Comparison of ENCODE assay signal across 13 cellular contexts in the genomic region with DNA sequence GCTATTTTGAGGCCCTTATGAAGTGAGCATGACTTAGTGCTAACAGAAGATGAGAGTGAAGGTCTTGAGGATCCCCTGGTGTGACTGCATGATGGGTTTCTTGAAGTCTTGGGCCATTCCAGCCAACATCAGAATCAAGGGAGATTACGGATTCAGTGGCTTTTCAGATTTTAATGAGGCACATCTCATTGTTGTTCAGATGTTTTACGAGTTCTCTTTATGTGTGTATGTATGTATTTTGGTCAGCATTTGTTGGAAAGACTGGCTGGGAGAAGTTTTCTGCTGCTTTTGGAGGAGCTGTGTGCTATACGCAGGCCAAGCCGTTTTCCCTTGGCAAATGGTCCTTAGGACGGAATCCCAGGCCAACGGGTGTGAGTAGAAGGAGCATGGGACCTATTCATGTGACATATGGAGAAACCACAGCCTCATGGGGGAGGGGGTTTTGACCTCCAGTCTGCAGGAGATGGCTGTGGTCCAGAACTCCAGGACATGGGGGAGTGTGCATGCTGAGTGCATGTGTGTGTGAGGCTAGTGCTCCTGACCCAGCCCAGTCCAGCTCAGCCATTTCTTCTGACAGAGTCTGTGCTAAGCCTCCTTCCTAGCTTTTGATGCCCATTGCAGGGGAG. TPM values are rescaled to one million over a fixed set of nuclear protein-coding genes. Genes with fewer than 3 reads are reported as not detected.
DNase-seq lines count a peak whose midpoint lies in the region; ATAC-seq and TF ChIP-seq lines count a peak whose summit lies in the region.
"Had no signal": no experiment of that assay in that cellular context is flagged by ENCODE, and none has a peak within 500 bp of the region (broad histone marks: within the 10 kb centered on the region; RNA-seq: fewer than 3 reads in every experiment).

No MANE protein-coding gene starts in this region.

- H3K36me3 Mint-ChIP-seq in CD4-positive, CD25-positive, alpha-beta regulatory T cell = peaks cover 24% of the 10 kb centered on the region
- H3K36me3 Mint-ChIP-seq in central memory CD8-positive, alpha-beta T cell (ENCODE audit: insufficient read depth) = peaks cover 17% of the 10 kb centered on the region
- H3K36me3 Mint-ChIP-seq in naive B cell (peaks cover 0 to 12% of the 10 kb centered on the region in 2 donors), immature natural killer cell (peaks cover 8 to 21% (median 9%) of the 10 kb centered on the region in 3 donors)

- no peak for DNase-seq in CD4-positive, CD25-positive, alpha-beta regulatory T cell
- DNase-seq in central memory CD8-positive, alpha-beta T cell (ENCODE audit: low spot score in 2 of 2) = no peak
- DNase-seq in naive B cell = no peak
- no peak for DNase-seq in immature natural killer cell
- DNase-seq in OCI-M2 (lab: John Stamatoyannopoulos, UW; ENCODE audit: unreplicated experiment) = no peak
- DNase-seq in amniotic stem cell (lab: John Stamatoyannopoulos, UW) = no peak
- no peak for DNase-seq in T-helper 9 cell
- DNase-seq: Caco-2; NCI-H748 treated with DMSO at 0.1 percent for 48 hours; stimulated activated CD4-positive, alpha-beta T cell treated with anti-CD3 and anti-CD28 coated beads, Interleukin-1b, Interleukin-23, amount 100 ng/mL, for 48 hours had no signal

- peaks cover 35 to 69% (median 57%) of the 10 kb centered on the region in 4 donors for H3K4me1 Mint-ChIP-seq in CD4-positive, CD25-positive, alpha-beta regulatory T cell
- peaks cover 63% of the 10 kb centered on the region for H3K4me1 Mint-ChIP-seq in central memory CD8-positive, alpha-beta T cell
- H3K4me1 Mint-ChIP-seq in naive B cell (peaks cover 57 to 64% (median 60%) of the 10 kb centered on the region in 3 donors), immature natural killer cell (peaks cover 69% of the 10 kb centered on the region in 2 donors)

- no peaks in the 10 kb centered on the region for H3K9me3 ChIP-seq in CD4-positive, CD25-positive, alpha-beta regulatory T cell (ENCODE audit: control insufficient read depth in 2 of 2, low read length in 2 of 2)
- H3K9me3 ChIP-seq: Caco-2, suprapubic skin had no signal

- H3K4me3 Mint-ChIP-seq in CD4-positive, CD25-positive, alpha-beta regulatory T cell = no peak overlapping the region
- H3K4me3 Mint-ChIP-seq in central memory CD8-positive, alpha-beta T cell = no peak overlapping the region
- H3K4me3 Mint-ChIP-seq in naive B cell = no peak overlapping the region
- no peak overlapping the region for H3K4me3 Mint-ChIP-seq in immature natural killer cell
- H3K4me3 Mint-ChIP-seq: T-helper 2 cell treated with Interferon-gamma antibody and Interleukin-4, amounts not matched to agents 5 μg/mL and 100 μg/mL, for 36 hours had no signal

- no peak overlapping the region for H3K27ac ChIP-seq in CD4-positive, CD25-positive, alpha-beta regulatory T cell (ENCODE audit: insufficient read depth, low read length, poor library complexity, severe bottlenecking)
- no peak overlapping the region for H3K27ac ChIP-seq in KMS-11
- H3K27ac ChIP-seq: suprapubic skin had no signal

- no peak overlapping the region for H3K4me3 ChIP-seq in CD4-positive, CD25-positive, alpha-beta regulatory T cell (ENCODE audit: low read depth, low read length)
- no peak overlapping the region for H3K4me3 ChIP-seq in KMS-11 (IDR thresholded peaks at IDR 0.05; ENCODE audit: insufficient read depth, low read depth, low read length)
- H3K4me3 ChIP-seq: suprapubic skin had no signal

- H3K27me3 Mint-ChIP-seq in CD4-positive, CD25-positive, alpha-beta regulatory T cell = no peaks in the 10 kb centered on the region
- H3K27me3 Mint-ChIP-seq in central memory CD8-positive, alpha-beta T cell = no peaks in the 10 kb centered on the region
- no peaks in the 10 kb centered on the region for H3K27me3 Mint-ChIP-seq in naive B cell
- peaks cover 0 to 2% (median 0%) of the 10 kb centered on the region in 3 donors for H3K27me3 Mint-ChIP-seq in immature natural killer cell (ENCODE audit: low read depth in 3 of 3)

- no peak for ATAC-seq in CD4-positive, CD25-positive, alpha-beta regulatory T cell (ENCODE audit: low read depth in 2 of 2)
- no peak for ATAC-seq in central memory CD8-positive, alpha-beta T cell (replicated peaks; ENCODE audit: extremely low read depth, poor library complexity, severe bottlenecking)
- ATAC-seq in naive B cell (ENCODE audit: low read depth in 2 of 2) = no peak

- no peak overlapping the region for H2AFZ ChIP-seq in KMS-11 (ENCODE audit: low read depth)

- H3K9ac ChIP-seq in KMS-11 = no peak overlapping the region

- peaks cover 39% of the 10 kb centered on the region for H3K4me1 ChIP-seq in CD4-positive, CD25-positive, alpha-beta regulatory T cell (ENCODE audit: control insufficient read depth, insufficient read depth, low read length, poor library complexity, severe bottlenecking)
- H3K4me1 ChIP-seq in KMS-11 (ENCODE audit: low read depth, poor library complexity, severe bottlenecking) = peaks cover 90% of the 10 kb centered on the region

- no peak for TF ChIP-seq CTCF in KMS-11 (conservative IDR thresholded peaks at IDR 0.05; ENCODE audit: low read depth, low read length)

- H3K36me3 ChIP-seq in CD4-positive, CD25-positive, alpha-beta regulatory T cell (ENCODE audit: control insufficient read depth, insufficient read depth, low read length) = peaks cover 30% of the 10 kb centered on the region
- peaks cover 8% of the 10 kb centered on the region; the same call in 1 of the 2 replicates for H3K36me3 ChIP-seq in KMS-11 (ENCODE audit: insufficient read depth)

- no peaks in the 10 kb centered on the region for H3K27me3 ChIP-seq in CD4-positive, CD25-positive, alpha-beta regulatory T cell (ENCODE audit: control insufficient read depth, insufficient read depth, low read length)
- H3K27me3 ChIP-seq in KMS-11 (ENCODE audit: insufficient read depth, low read depth) = no peaks in the 10 kb centered on the region
- H3K27me3 ChIP-seq: suprapubic skin had no signal

- H3K79me2 ChIP-seq in KMS-11 (ENCODE audit: insufficient read depth, low read depth) = peaks cover 89% of the 10 kb centered on the region

- H3K9me3 Mint-ChIP-seq in CD4-positive, CD25-positive, alpha-beta regulatory T cell = no peaks in the 10 kb centered on the region
- H3K9me3 Mint-ChIP-seq in central memory CD8-positive, alpha-beta T cell = no peaks in the 10 kb centered on the region
- H3K9me3 Mint-ChIP-seq in naive B cell (no peaks in the 10 kb centered on the region), immature natural killer cell (no peaks in the 10 kb centered on the region)
- H3K9me3 Mint-ChIP-seq: T-helper 2 cell treated with Interferon-gamma antibody and Interleukin-4, amounts not matched to agents 5 μg/mL and 100 μg/mL, for 36 hours had no signal

- peak overlapping the region in 2 of 3 donors; percentile 83 to 88 for H3K27ac Mint-ChIP-seq in CD4-positive, CD25-positive, alpha-beta regulatory T cell
- H3K27ac Mint-ChIP-seq in central memory CD8-positive, alpha-beta T cell (ENCODE audit: low read depth) = peak overlapping the region; percentile 49
- H3K27ac Mint-ChIP-seq in naive B cell (peak overlapping the region in 5 of 6 donors; percentile 4 to 94 (median 66)), immature natural killer cell (peak overlapping the region in 2 of 6 donors; percentile 2 to 5)

- H4K20me1 ChIP-seq in KMS-11 (ENCODE audit: insufficient read depth) = peaks cover 18% of the 10 kb centered on the region; the same call in 1 of the 2 replicates

- H3K4me2 ChIP-seq in KMS-11 = peak overlapping the region; percentile 7; the same call in 1 of the 2 replicates

RNA-seq across cellular contexts. Expression of a gene that starts 35.3 kb away (rescaled TPM):
- total RNA-seq in CD4-positive, CD25-positive, alpha-beta regulatory T cell = 49.0 TPM
- polyA plus RNA-seq in CD4-positive, CD25-positive, alpha-beta regulatory T cell = 1 to 10 TPM; 3.1 to 6.0 (median 4.2) TPM
- polyA plus RNA-seq in naive B cell (ENCODE audit: low read depth in 6 of 6) = 1 to 10 TPM; 1.3 to 8.0 (median 7.2) TPM
- 1 to 10 TPM; 1.3 to 8.1 (median 3.7) TPM for polyA plus RNA-seq in immature natural killer cell
